Comparison of ENCODE assay signal across 30 cellular contexts in genomic region chr7:75058406-75058805, GRCh38.
"Had no signal": no experiment of that assay in that cellular context is flagged by ENCODE, and none has a peak within 500 bp of the region (broad histone marks: within the 10 kb centered on the region; RNA-seq: fewer than 3 reads in every experiment).

No MANE protein-coding gene starts in this region.

- H3K27ac ChIP-seq: neutrophil, ovary, parathyroid adenoma, psoas muscle, right lobe of liver, stomach, thyroid gland, tibial nerve, upper lobe of left lung had no signal

- H2AFZ ChIP-seq: parathyroid adenoma had no signal

- H3K27me3 Mint-ChIP-seq: naive thymus-derived CD4-positive, alpha-beta T cell; progenitor cell of endocrine pancreas; stimulated activated naive B cell treated with anti-CD40 and anti-IgM and Interleukin-4, amounts not matched to agents 10 μg/mL and 1 μg/mL and 100 μg/mL, for 72 hours; stimulated activated naive CD8-positive, alpha-beta T cell treated with anti-CD3 and anti-CD28 coated beads, Interleukin-15, Interleukin-2, amounts not matched to agents 100 ng/mL and 50 ng/mL, for 24 hours had no signal

- H3K9ac ChIP-seq: parathyroid adenoma had no signal

- H3K27ac Mint-ChIP-seq: natural killer cell; nephron; progenitor cell of endocrine pancreas; stimulated activated effector memory CD8-positive, alpha-beta T cell treated with anti-CD3 and anti-CD28 coated beads, Interleukin-12 subunit alpha, Interleukin-12 subunit beta, amount 100 ng/mL, for 72 hours; stimulated activated naive B cell treated with anti-CD40 and anti-IgM and Interleukin-4, amounts not matched to agents 10 μg/mL and 1 μg/mL and 100 μg/mL, for 72 hours; stimulated activated naive CD8-positive, alpha-beta T cell treated with anti-CD3 and anti-CD28 coated beads, Interleukin-15, Interleukin-2, amounts not matched to agents 100 ng/mL and 50 ng/mL, for 24 hours had no signal

- H3K9me3 ChIP-seq: neutrophil, ovary, psoas muscle, right lobe of liver, sigmoid colon, stomach, thoracic aorta, thyroid gland, tibial nerve, upper lobe of left lung, vagina had no signal

- H3K4me3 Mint-ChIP-seq: naive thymus-derived CD4-positive, alpha-beta T cell; natural killer cell; nephron; neural crest cell; stimulated activated effector memory CD8-positive, alpha-beta T cell treated with anti-CD3 and anti-CD28 coated beads, Interleukin-12 subunit alpha, Interleukin-12 subunit beta, amount 100 ng/mL, for 72 hours; stimulated activated naive B cell treated with anti-CD40 and anti-IgM and Interleukin-4, amounts not matched to agents 10 μg/mL and 1 μg/mL and 100 μg/mL, for 72 hours; stimulated activated naive CD8-positive, alpha-beta T cell treated with anti-CD3 and anti-CD28 coated beads, Interleukin-15, Interleukin-2, amounts not matched to agents 100 ng/mL and 50 ng/mL, for 24 hours had no signal

- H3K4me1 ChIP-seq: parathyroid adenoma, right lobe of liver, thyroid gland had no signal

- H3K9me3 Mint-ChIP-seq: naive thymus-derived CD4-positive, alpha-beta T cell; natural killer cell; nephron; neural crest cell; stimulated activated effector memory CD8-positive, alpha-beta T cell treated with anti-CD3 and anti-CD28 coated beads, Interleukin-12 subunit alpha, Interleukin-12 subunit beta, amount 100 ng/mL, for 72 hours; stimulated activated naive B cell treated with anti-CD40 and anti-IgM and Interleukin-4, amounts not matched to agents 10 μg/mL and 1 μg/mL and 100 μg/mL, for 72 hours; stimulated activated naive CD8-positive, alpha-beta T cell treated with anti-CD3 and anti-CD28 coated beads, Interleukin-15, Interleukin-2, amounts not matched to agents 100 ng/mL and 50 ng/mL, for 24 hours had no signal

- H3K4me1 Mint-ChIP-seq: neural crest cell had no signal

- H3K36me3 ChIP-seq: ovary had no signal

- H3K79me2 ChIP-seq: parathyroid adenoma had no signal

- DNase-seq: naive thymus-derived CD4-positive, alpha-beta T cell; natural killer cell; nucleus accumbens; ovary; right lobe of liver; sigmoid colon; small intestine; stimulated activated CD4-positive, alpha-beta T cell treated with anti-CD3 and anti-CD28 coated beads, Interleukin-15, amount 100 ng/mL, for 24 hours; stimulated activated CD4-positive, alpha-beta T cell treated with anti-CD3 and anti-CD28 coated beads, Interleukin-2, amount 100 ng/mL, for 24 hours; stimulated activated CD4-positive, alpha-beta T cell treated with anti-CD3 and anti-CD28 coated beads, Interleukin-2, amount 100 ng/mL, for 48 hours; stimulated activated CD4-positive, alpha-beta T cell treated with anti-CD3 and anti-CD28 coated beads, Interleukin-4, amount 100 ng/mL, for 24 hours; stimulated activated naive B cell treated with anti-CD40 and anti-IgM and Interleukin-4, amounts not matched to agents 10 μg/mL and 1 μg/mL and 100 μg/mL, for 72 hours; stimulated activated naive CD4-positive, alpha-beta T cell treated with Interleukin-2 at 50 U/mL for 16 hours; stomach; thyroid gland; trophoblast cell; upper lobe of left lung had no signal

- H3K36me3 Mint-ChIP-seq: natural killer cell had no signal

- H3K4me3 ChIP-seq: ovary, psoas muscle, right lobe of liver, sigmoid colon, stomach, thoracic aorta, thyroid gland, tibial nerve, upper lobe of left lung, vagina had no signal

- ATAC-seq: naive thymus-derived CD4-positive, alpha-beta T cell; natural killer cell; psoas muscle; right cardiac atrium; right lobe of liver; stimulated activated effector memory CD8-positive, alpha-beta T cell treated with anti-CD3 and anti-CD28 coated beads, Interleukin-12 subunit alpha, Interleukin-12 subunit beta, amount 100 ng/mL, for 72 hours; stimulated activated naive B cell treated with anti-CD40 and anti-IgM and Interleukin-4, amounts not matched to agents 10 μg/mL and 1 μg/mL and 100 μg/mL, for 72 hours had no signal

- FAIRE-seq: small intestine, urothelium cell line had no signal

- H3K27me3 ChIP-seq: neutrophil, ovary, right lobe of liver, sigmoid colon, stomach, thyroid gland, tibial nerve, upper lobe of left lung, vagina had no signal
